Comparison of ENCODE assay signal across 9 cellular contexts in genomic region chr4:25843340-25844097, GRCh38. TPM values are rescaled to one million over a fixed set of nuclear protein-coding genes. Genes with fewer than 3 reads are reported as not detected.
DNase-seq lines count a peak whose midpoint lies in the region; ATAC-seq and TF ChIP-seq lines count a peak whose summit lies in the region.
"Had no signal": no experiment of that assay in that cellular context is flagged by ENCODE, and none has a peak within 500 bp of the region (broad histone marks: within the 10 kb centered on the region; RNA-seq: fewer than 3 reads in every experiment).

No MANE protein-coding gene starts in this region.

- H3K9ac ChIP-seq in DND-41 (ENCODE audit: low read depth, low read length): no peak overlapping the region

- H3K36me3 Mint-ChIP-seq in activated T-helper 2 cell treated with anti-CD3 and anti-CD28 coated beads, Interferon-gamma antibody, Interleukin-2, Interleukin-4, amounts not matched to agents 10 μg/mL and 5 μg/mL and 100 μg/mL, durations not matched to agents 14 hours and 24 hours and 36 hours (ENCODE audit: low read depth): peaks cover 44% of the 10 kb centered on the region

- intact Hi-C loops in activated T-helper 2 cell treated with anti-CD3 and anti-CD28 coated beads, Interferon-gamma antibody, Interleukin-2, Interleukin-4, amounts not matched to agents 10 μg/mL and 5 μg/mL and 100 μg/mL, durations not matched to agents 14 hours and 24 hours and 36 hours (cut with micrococcal nuclease): loop anchor here (2.0 kb wide), 1 partner anchor 17 kb away; no protein-coding TSS in a partner anchor
- intact Hi-C loops in mucosa of descending colon (cut with DNase I, micrococcal nuclease): no loop called here

- no peaks in the 10 kb centered on the region for H3K27me3 Mint-ChIP-seq in activated T-helper 2 cell treated with anti-CD3 and anti-CD28 coated beads, Interferon-gamma antibody, Interleukin-2, Interleukin-4, amounts not matched to agents 10 μg/mL and 5 μg/mL and 100 μg/mL, durations not matched to agents 14 hours and 24 hours and 36 hours (ENCODE audit: low read depth)

- H3K9me3 Mint-ChIP-seq in activated T-helper 2 cell treated with anti-CD3 and anti-CD28 coated beads, Interferon-gamma antibody, Interleukin-2, Interleukin-4, amounts not matched to agents 10 μg/mL and 5 μg/mL and 100 μg/mL, durations not matched to agents 14 hours and 24 hours and 36 hours: no peaks in the 10 kb centered on the region

- no peaks in the 10 kb centered on the region for H3K79me2 ChIP-seq in DND-41 (ENCODE audit: insufficient read depth, low read length)

- no peak for TF ChIP-seq CTCF in DND-41 (IDR thresholded peaks at IDR 0.05; ENCODE audit: borderline replicate concordance, extremely low read depth, low read length, poor library complexity, severe bottlenecking)
- TF ChIP-seq CTCF in mucosa of descending colon (IDR thresholded peaks at IDR 0.05): no peak

- H3K4me3 ChIP-seq in DND-41 (ENCODE audit: low read depth in 1 of 2, low read length in 2 of 2) (no peak overlapping the region), mucosa of descending colon (no peak overlapping the region)

- peak overlapping the region; percentile 64 for H3K27ac Mint-ChIP-seq in activated T-helper 2 cell treated with anti-CD3 and anti-CD28 coated beads, Interferon-gamma antibody, Interleukin-2, Interleukin-4, amounts not matched to agents 10 μg/mL and 5 μg/mL and 100 μg/mL, durations not matched to agents 14 hours and 24 hours and 36 hours

- H3K4me1 Mint-ChIP-seq in activated T-helper 2 cell treated with anti-CD3 and anti-CD28 coated beads, Interferon-gamma antibody, Interleukin-2, Interleukin-4, amounts not matched to agents 10 μg/mL and 5 μg/mL and 100 μg/mL, durations not matched to agents 14 hours and 24 hours and 36 hours (ENCODE audit: low read depth): peaks cover 46% of the 10 kb centered on the region

- H3K4me1 ChIP-seq in DND-41 (ENCODE audit: insufficient read depth, low read length): no peaks in the 10 kb centered on the region
- H3K4me1 ChIP-seq in mucosa of descending colon (ENCODE audit: low read depth): peaks cover 15% of the 10 kb centered on the region

- no peak overlapping the region for H3K27ac ChIP-seq in DND-41 (ENCODE audit: low read length)

- no peaks in the 10 kb centered on the region for H4K20me1 ChIP-seq in DND-41 (ENCODE audit: insufficient read depth, low read length)

- H3K27me3 ChIP-seq in DND-41 (ENCODE audit: insufficient read depth, low read length, poor library complexity): no peaks in the 10 kb centered on the region

- no peaks in the 10 kb centered on the region for H3K36me3 ChIP-seq in DND-41 (ENCODE audit: insufficient read depth, low read length)
- no peaks in the 10 kb centered on the region for H3K36me3 ChIP-seq in mucosa of descending colon (ENCODE audit: low read depth)

- peak overlapping the region; percentile 26 for H3K4me3 Mint-ChIP-seq in activated T-helper 2 cell treated with anti-CD3 and anti-CD28 coated beads, Interferon-gamma antibody, Interleukin-2, Interleukin-4, amounts not matched to agents 10 μg/mL and 5 μg/mL and 100 μg/mL, durations not matched to agents 14 hours and 24 hours and 36 hours (ENCODE audit: low read depth)

- H3K9me3 ChIP-seq in DND-41 (ENCODE audit: insufficient read depth, low read length, severe bottlenecking) (no peaks in the 10 kb centered on the region), mucosa of descending colon (no peaks in the 10 kb centered on the region)

- no peak overlapping the region for H2AFZ ChIP-seq in DND-41 (ENCODE audit: low read depth, low read length)

- DNase-seq in DND-41: no peak
- no peak for DNase-seq in activated T-helper 2 cell treated with anti-CD3 and anti-CD28 coated beads, Interferon-gamma antibody, Interleukin-2, Interleukin-4, amounts not matched to agents 10 μg/mL and 5 μg/mL and 100 μg/mL, durations not matched to agents 14 hours and 24 hours and 36 hours (ENCODE audit: low spot score)
- peak; percentile 69 to 74 (median 73) for DNase-seq in mucosa of descending colon
- no peak for DNase-seq in stimulated activated CD4-positive, alpha-beta T cell treated with anti-CD3 and anti-CD28 coated beads, Interleukin-12 subunit alpha, Interleukin-12 subunit beta, amount 100 ng/mL, for 4 hours
- no peak for DNase-seq in stimulated activated CD4-positive, alpha-beta T cell treated with anti-CD3 and anti-CD28 coated beads, Interleukin-4, amount 100 ng/mL, for 4 hours
- no peak for DNase-seq in NCI-H748 treated with DMSO at 0.1 percent for 48 hours (lab: John Stamatoyannopoulos, UW)
- DNase-seq: NCI-H446 had no signal

- ATAC-seq in DND-41 (ENCODE audit: insufficient read depth, low read depth): peak; percentile 33; the same call in 1 of the 3 replicates
- peak; percentile 45 for ATAC-seq in HG02588 (IDR thresholded peaks at IDR 0.05; ENCODE audit: unreplicated experiment)
- peak; percentile 94 for ATAC-seq in mucosa of descending colon
- ATAC-seq in HG03196 (IDR thresholded peaks at IDR 0.05; ENCODE audit: unreplicated experiment): no peak

- no peak overlapping the region for H3K4me2 ChIP-seq in DND-41 (ENCODE audit: insufficient read depth, low read length)

RNA-seq across cellular contexts. Expression of gene SEL1L3, which starts 19.3 kb away (rescaled TPM):
- 44.0 and 49.2 TPM in 2 replicates for total RNA-seq in activated T-helper 2 cell treated with anti-CD3 and anti-CD28 coated beads, Interferon-gamma antibody, Interleukin-2, Interleukin-4, amounts not matched to agents 10 μg/mL and 5 μg/mL and 100 μg/mL, durations not matched to agents 14 hours and 24 hours and 36 hours
- total RNA-seq in mucosa of descending colon: 100 to 1,000 TPM in 1 of 3 donors, 10 to 100 TPM in 2; 51.7 to 104 (median 98.3) TPM

Comparison
In these comparisons a context has a peak if more than half of its experiments do, and no peak if none do; other contexts are left out.
1. DNase-seq: peak in mucosa of descending colon (3 of 3); none in DND-41 (single experiment), activated T-helper 2 cell treated with anti-CD3 and anti-CD28 coated beads, Interferon-gamma antibody, Interleukin-2, Interleukin-4, amounts not matched to agents 10 μg/mL and 5 μg/mL and 100 μg/mL, durations not matched to agents 14 hours and 24 hours and 36 hours (single experiment), stimulated activated CD4-positive, alpha-beta T cell treated with anti-CD3 and anti-CD28 coated beads, Interleukin-12 subunit alpha, Interleukin-12 subunit beta, amount 100 ng/mL, for 4 hours (single experiment), stimulated activated CD4-positive, alpha-beta T cell treated with anti-CD3 and anti-CD28 coated beads, Interleukin-4, amount 100 ng/mL, for 4 hours (0 of 2) and NCI-H748 treated with DMSO at 0.1 percent for 48 hours (single experiment).